In the genomic region with DNA sequence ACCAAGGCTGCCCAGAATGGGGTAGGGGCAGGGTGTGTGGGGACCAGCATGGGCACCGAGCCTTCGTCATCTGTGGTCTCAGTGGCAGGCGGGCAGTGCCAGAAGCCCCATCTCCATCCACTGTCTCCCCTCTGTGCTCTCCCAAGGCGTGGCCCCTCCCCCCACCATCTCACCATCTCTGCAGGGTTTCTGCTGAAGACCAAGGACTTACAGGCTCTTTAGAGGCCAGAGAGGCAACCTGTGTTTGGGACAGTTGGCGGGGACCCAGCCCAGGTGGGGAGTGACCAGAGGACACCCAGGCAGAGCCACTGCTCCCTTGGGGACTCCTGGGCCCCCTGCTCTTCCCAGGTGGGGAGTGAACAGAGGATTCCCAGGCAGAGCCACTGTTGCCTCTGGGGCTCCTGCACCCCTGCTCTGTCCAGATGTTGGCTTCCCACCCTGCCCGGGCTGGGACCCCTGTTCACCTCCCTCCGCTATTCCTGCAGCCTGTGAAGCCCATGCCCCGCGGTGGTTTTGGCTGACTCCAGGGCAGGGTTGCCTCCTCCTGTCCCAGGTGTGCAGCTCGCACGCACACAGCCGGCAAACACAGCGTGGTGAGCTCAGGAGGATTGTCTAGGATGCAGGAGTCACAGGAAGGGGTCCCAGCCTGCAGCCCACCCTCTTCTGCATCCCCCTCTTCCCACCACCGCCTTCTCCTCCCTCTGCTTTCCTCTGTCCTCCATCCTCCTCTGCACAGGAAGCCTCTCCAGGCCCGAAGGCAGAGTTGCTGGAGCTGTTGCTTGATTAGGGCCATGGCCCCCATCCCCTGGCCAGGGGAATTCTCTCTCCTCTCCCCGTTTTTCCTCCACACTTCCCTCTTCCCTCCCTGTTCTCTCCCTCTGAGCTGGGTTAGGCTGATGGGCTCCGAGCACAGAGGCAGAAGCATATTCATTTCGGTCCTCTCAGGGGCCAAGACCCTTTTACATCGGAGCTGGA, we compare ENCODE assay signal across 28 cellular contexts. TPM values are rescaled to one million over a fixed set of nuclear protein-coding genes. Genes with fewer than 3 reads are reported as not detected.
DNase-seq lines count a peak whose midpoint lies in the region; ATAC-seq, FAIRE-seq and TF ChIP-seq lines count a peak whose summit lies in the region.
"Had no signal": no experiment of that assay in that cellular context is flagged by ENCODE, and none has a peak within 500 bp of the region (broad histone marks: within the 10 kb centered on the region; RNA-seq: fewer than 3 reads in every experiment).

No MANE protein-coding gene starts in this region.

- TF ChIP-seq RAD21 in A549 (conservative IDR thresholded peaks at IDR 0.05 in 1 of 2, IDR thresholded peaks at IDR 0.05 in 1 of 2) = no peak

- H3K36me3 ChIP-seq in BLaER1 treated with 17β-estradiol and CSF1 and Interleukin-3, amounts not matched to agents 10 nM and 100 nM = peaks cover 0 to 6% (median 0%) of the 10 kb centered on the region in 11 experiments; a peak in 4 of 22 replicates
- peaks cover 2% of the 10 kb centered on the region for H3K36me3 ChIP-seq in NT2/D1 (ENCODE audit: insufficient read depth, insufficient read length, low read length)
- H3K36me3 ChIP-seq in esophagus squamous epithelium = no peaks in the 10 kb centered on the region
- H3K36me3 ChIP-seq in stomach = no peaks in the 10 kb centered on the region
- H3K36me3 ChIP-seq: ovary, Peyer's patch, spleen, tibial artery had no signal

- peak in 1 of 2 experiments; percentile 63 for DNase-seq in A549 (ENCODE audit: low read depth in 1 of 2, low spot score in 1 of 2)
- DNase-seq in NT2/D1 (ENCODE audit: low read depth, low spot score) = no peak
- no peak for DNase-seq in esophagus squamous epithelium (lab: John Stamatoyannopoulos, UW)
- no peak for DNase-seq in HuH-7 (ENCODE audit: low spot score)
- DNase-seq in stomach = no peak
- no peak for DNase-seq in urothelium cell line (ENCODE audit: low spot score)
- DNase-seq: CD4-positive, CD25-positive, alpha-beta regulatory T cell; cerebellar nuclear complex; DMS 273 treated with DMSO at 0.1 percent for 48 hours; foreskin fibroblast; immature natural killer cell; naive thymus-derived CD4-positive, alpha-beta T cell; NCI-H1694 treated with DMSO at 0.1 percent for 48 hours; NCI-H2171; NCI-H524; ovary; Peyer's patch; spleen; stimulated activated CD4-positive, alpha-beta T cell treated with anti-CD3 and anti-CD28 coated beads, Interleukin-2, amount 100 ng/mL, for 48 hours; T-helper 1 cell; tibial artery had no signal

- no peak overlapping the region for H3K4me2 ChIP-seq in A549
- H3K4me2 ChIP-seq in BLaER1 treated with 17β-estradiol and CSF1 and Interleukin-3, amounts not matched to agents 10 nM and 100 nM = peak overlapping the region in 8 of 11 experiments; percentile 53 to 89 (median 75); a peak in 15 of 22 replicates

- TF ChIP-seq CTCF in A549 (IDR thresholded peaks at IDR 0.05) = no peak
- no peak for TF ChIP-seq CTCF in esophagus squamous epithelium (IDR thresholded peaks at IDR 0.05)
- no peak for TF ChIP-seq CTCF in stomach (IDR thresholded peaks at IDR 0.05)

- intact Hi-C loops in esophagus squamous epithelium (cut with DNase I) = no loop called here
- intact Hi-C loops in stomach (cut with DNase I; ENCODE audit: low total_unique reads) = no loop called here

- H3K9me3 ChIP-seq in A549 = no peaks in the 10 kb centered on the region
- peaks cover 0 to under 1% (median 0%) of the 10 kb centered on the region in 11 experiments; a peak in 6 of 22 replicates for H3K9me3 ChIP-seq in BLaER1 treated with 17β-estradiol and CSF1 and Interleukin-3, amounts not matched to agents 10 nM and 100 nM (replicated peaks in 1 of 11)
- no peaks in the 10 kb centered on the region for H3K9me3 ChIP-seq in NT2/D1 (ENCODE audit: insufficient read depth, low read length)
- no peaks in the 10 kb centered on the region for H3K9me3 ChIP-seq in esophagus squamous epithelium
- no peaks in the 10 kb centered on the region for H3K9me3 ChIP-seq in stomach
- H3K9me3 ChIP-seq: ovary, Peyer's patch, spleen, tibial artery had no signal

- CTCF ChIA-PET in A549 (lab: Yijun Ruan, JAX) = interaction anchor here (0.5 to 30.2 kb wide), 10 partner anchors 11 to 48 kb away, joined by 3 to 417 read pairs (median 8); no protein-coding TSS in a partner anchor

- peaks cover 58% of the 10 kb centered on the region for H3K4me1 ChIP-seq in A549
- H3K4me1 ChIP-seq in BLaER1 treated with 17β-estradiol and CSF1 and Interleukin-3, amounts not matched to agents 10 nM and 100 nM = peaks cover 12 to 90% (median 81%) of the 10 kb centered on the region in 10 experiments
- peaks cover 55% of the 10 kb centered on the region for H3K4me1 ChIP-seq in NT2/D1 (ENCODE audit: insufficient read depth, insufficient read length)
- H3K4me1 ChIP-seq in esophagus squamous epithelium = peaks cover 11 to 69% (median 27%) of the 10 kb centered on the region in 3 donors
- peaks cover 0 to 45% (median 6%) of the 10 kb centered on the region in 4 donors for H3K4me1 ChIP-seq in stomach
- H3K4me1 ChIP-seq: Peyer's patch, tibial artery had no signal

- H3K4me3 ChIP-seq in A549 (no peak overlapping the region), NT2/D1 (ENCODE audit: insufficient read length, low read depth) (no peak overlapping the region), esophagus squamous epithelium (no peak overlapping the region), stomach (no peak overlapping the region)
- H3K4me3 ChIP-seq in BLaER1 treated with 17β-estradiol and CSF1 and Interleukin-3, amounts not matched to agents 10 nM and 100 nM = no peak overlapping the region
- H3K4me3 ChIP-seq: ovary, Peyer's patch, spleen, tibial artery had no signal

- ATAC-seq in A549 (peak; percentile 1 to 3), GM21360 (IDR thresholded peaks at IDR 0.05; ENCODE audit: unreplicated experiment) (no peak)
- ATAC-seq: activated T-helper 17 cell treated with anti-CD3 and anti-CD28 coated beads, Interleukin-2, amount 50 U/mL, for 72 hours; left lobe of liver; naive thymus-derived CD4-positive, alpha-beta T cell had no signal

- POLR2A ChIA-PET in A549 (lab: Yijun Ruan, JAX) = interaction anchor here (1.1 to 6.3 kb wide), 5 partner anchors 32 to 45 kb away, joined by 3 to 52 read pairs (median 5); a partner anchor contains a TSS

- H4K20me1 ChIP-seq in BLaER1 treated with 17β-estradiol and CSF1 and Interleukin-3, amounts not matched to agents 10 nM and 100 nM = peaks cover 0 to 41% (median 16%) of the 10 kb centered on the region in 11 experiments; a peak in 18 of 22 replicates

- TF ChIP-seq EP300 in A549 (IDR thresholded peaks at IDR 0.05) (no peak), stomach (IDR thresholded peaks at IDR 0.05) (no peak)

- H3K27ac ChIP-seq in A549 (peak overlapping the region; percentile 97 to 99), esophagus squamous epithelium (peak overlapping the region; percentile 70 to 85 (median 77)), stomach (peak overlapping the region in 1 of 5 donors; percentile 34)
- no peak overlapping the region for H3K27ac ChIP-seq in BLaER1 treated with 17β-estradiol and CSF1 and Interleukin-3, amounts not matched to agents 10 nM and 100 nM
- H3K27ac ChIP-seq: ovary, Peyer's patch, spleen, tibial artery had no signal

- TF ChIP-seq POLR2A in A549 (IDR thresholded peaks at IDR 0.05; ENCODE audit: low read length) = no peak
- TF ChIP-seq POLR2A in esophagus squamous epithelium (IDR thresholded peaks at IDR 0.05) = no peak
- no peak for TF ChIP-seq POLR2A in stomach (IDR thresholded peaks at IDR 0.05)

- FAIRE-seq in A549 (lab: Jason Lieb, UNC) = no peak
- FAIRE-seq in urothelium cell line (lab: Jason Lieb, UNC) = no peak
- FAIRE-seq: G401.6, HTR-8/SVneo, TTC549 had no signal

- no peak overlapping the region; a peak in 1 of 22 replicates for H3K9ac ChIP-seq in BLaER1 treated with 17β-estradiol and CSF1 and Interleukin-3, amounts not matched to agents 10 nM and 100 nM
- peak overlapping the region; percentile 64 for H3K9ac ChIP-seq in NT2/D1 (ENCODE audit: insufficient read length, low read depth)

- H3K27me3 ChIP-seq in BLaER1 treated with 17β-estradiol and CSF1 and Interleukin-3, amounts not matched to agents 10 nM and 100 nM = peaks cover 0 to 50% (median 0%) of the 10 kb centered on the region in 11 experiments; a peak in 8 of 22 replicates
- H3K27me3 ChIP-seq in NT2/D1 (ENCODE audit: insufficient read depth, insufficient read length) (no peaks in the 10 kb centered on the region), esophagus squamous epithelium (peaks cover 0 to 64% (median 0%) of the 10 kb centered on the region in 4 donors), stomach (peaks cover 0 to 5% (median 4%) of the 10 kb centered on the region in 3 donors)
- H3K27me3 ChIP-seq: ovary, Peyer's patch had no signal

- WGBS in A549 (ENCODE audit: missing lambda C conversion rate) = 70% methylated on average over 18 of the region's 19 CpGs
- WGBS in esophagus squamous epithelium, 2 donors = 31 to 64% methylated on average over 6 to 18 of the region's 19 CpGs
- 76 to 84% (median 79%) methylated on average over 16 to 19 of the region's 19 CpGs for WGBS in stomach, 5 donors

TF ChIP-seq in A549, 52 proteins besides CTCF, POLR2A, EP300 and RAD21 (continues in another document):
- TF ChIP-seq TFCP2L1 (CRISPR knock-in tag; IDR thresholded peaks at IDR 0.05) = peak; percentile 86

RNA-seq across cellular contexts. Expression of a gene that starts 45.0 kb away (rescaled TPM):
- polyA plus RNA-seq in A549 (2011; rRNA removed) (265 and 326 TPM in 2 replicates), A549 (2017; fragmentation: RNase III; extraction: RNeasy Plus Mini Kit Qiagen cat#74134 plus additional on column Dnase treatment) (903 to 1,096 TPM (median 972 TPM) in 3 replicates), stomach (10 to 100 TPM in 1 of 3 donors, 1 to 10 TPM in 2; 3.5 to 74.8 (median 9.0) TPM)
- 971 and 1,312 TPM in 2 replicates for polyA plus RNA-seq in A549 (2012; cell fraction: cytosol; rRNA removed)
- 1,440 and 1,925 TPM in 2 replicates for polyA plus RNA-seq in A549 (2012; cell fraction: nucleus; rRNA removed)
- polyA minus RNA-seq in A549 (2011; rRNA and poly(A)+ RNA removed) = 237 and 354 TPM in 2 replicates
- total RNA-seq in esophagus squamous epithelium (100 to 1,000 TPM in 3 of 4 donors, 10 to 100 TPM in 1; 75.3 to 179 (median 145) TPM), stomach (10 to 100 TPM in 3 of 5 donors, 1 to 10 TPM in 2; 1.4 to 24.1 (median 11.0) TPM)

RNA-seq across cellular contexts. Expression of a gene that starts 58.5 kb away (rescaled TPM):
- polyA plus RNA-seq in A549 (2011; rRNA removed) = 22.6 and 25.9 TPM in 2 replicates
- polyA plus RNA-seq in A549 (2012; cell fraction: cytosol; rRNA removed) = 49.9 and 55.6 TPM in 2 replicates
- polyA plus RNA-seq in A549 (2012; cell fraction: nucleus; rRNA removed) = 197 and 201 TPM in 2 replicates
- polyA plus RNA-seq in A549 (2017; fragmentation: RNase III; extraction: RNeasy Plus Mini Kit Qiagen cat#74134 plus additional on column Dnase treatment) = 34.8 to 38.2 TPM (median 37.2 TPM) in 3 replicates
- 30.0 and 33.8 TPM in 2 replicates for polyA minus RNA-seq in A549 (2011; rRNA and poly(A)+ RNA removed)
- total RNA-seq in esophagus squamous epithelium = 10 to 100 TPM; 16.2 to 29.4 (median 21.5) TPM
- total RNA-seq in stomach = 100 to 1,000 TPM in 2 of 5 donors, 10 to 100 TPM in 3; 25.5 to 119 (median 69.4) TPM
- polyA plus RNA-seq in stomach = 10 to 100 TPM; 28.5 to 37.8 (median 33.9) TPM

Comparison
In these comparisons a context has a peak if more than half of its experiments do, and no peak if none do; other contexts are left out.
1. H3K27ac ChIP-seq: peak in A549 (2 of 2) and esophagus squamous epithelium (4 of 4); none in BLaER1 treated with 17β-estradiol and CSF1 and Interleukin-3, amounts not matched to agents 10 nM and 100 nM (0 of 11).